8 cellular contexts compared by ENCODE assay signal in the genomic region with DNA sequence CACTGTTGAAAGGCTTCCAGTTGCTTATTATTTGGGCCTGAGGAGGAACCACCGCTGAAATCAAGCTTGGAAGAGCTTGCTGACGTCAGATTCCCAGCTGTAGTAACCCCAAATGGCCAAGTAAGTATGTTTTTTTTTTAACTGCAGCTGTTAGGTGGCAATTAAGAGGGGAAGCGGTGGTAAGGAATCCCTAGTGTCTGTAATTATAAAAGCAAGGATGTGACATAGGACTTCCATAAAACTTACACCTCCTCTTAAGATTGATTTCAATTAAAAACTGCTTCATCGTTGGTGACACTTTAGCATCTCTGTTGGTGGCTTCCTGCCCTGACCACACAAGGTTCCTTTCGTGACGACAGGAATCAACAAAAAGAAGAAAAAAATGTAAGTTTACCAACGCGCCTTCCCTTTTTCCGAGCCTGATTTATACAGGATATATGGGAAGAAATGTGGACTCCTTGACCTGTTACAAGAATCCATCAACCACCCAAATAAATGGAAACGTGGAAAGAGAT. TPM values are rescaled to one million over a fixed set of nuclear protein-coding genes. Genes with fewer than 3 reads are reported as not detected.
DNase-seq lines count a peak whose midpoint lies in the region; ATAC-seq, FAIRE-seq and TF ChIP-seq lines count a peak whose summit lies in the region.

No MANE protein-coding gene starts in this region.

- peaks cover 25% of the 10 kb centered on the region for H3K4me1 Mint-ChIP-seq in MCF 10A (ENCODE audit: insufficient read depth, unreplicated experiment)

- TF ChIP-seq POLR2A in HepG2 (IDR thresholded peaks at IDR 0.05; ENCODE audit: insufficient read depth in 1 of 2, low read depth in 2 of 2, low read length in 2 of 2) (no peak), stomach (IDR thresholded peaks at IDR 0.05) (no peak)

- H2AFZ ChIP-seq in HepG2 (ENCODE audit: low read length), result no peak overlapping the region

- H3K36me3 ChIP-seq in Panc1 (ENCODE audit: control insufficient read depth, insufficient read depth, low read length), result no peaks in the 10 kb centered on the region
- no peaks in the 10 kb centered on the region for H3K36me3 ChIP-seq in HepG2 (replicated peaks in 1 of 2; ENCODE audit: control insufficient read depth in 1 of 2, insufficient read depth in 2 of 2, low read length in 2 of 2)
- no peaks in the 10 kb centered on the region for H3K36me3 ChIP-seq in stomach

- TF ChIP-seq CTCF in Panc1 (IDR thresholded peaks at IDR 0.05) (no peak), MCF 10A (IDR thresholded peaks at IDR 0.05; ENCODE audit: unreplicated experiment) (no peak), HepG2 (CRISPR knock-in tag; IDR thresholded peaks at IDR 0.05) (no peak), stomach (IDR thresholded peaks at IDR 0.05) (no peak)

- TF ChIP-seq EP300 in HepG2 (IDR thresholded peaks at IDR 0.05; ENCODE audit: low read depth in 2 of 2, low read length in 2 of 2) (no peak), HepG2 (CRISPR knock-in tag; IDR thresholded peaks at IDR 0.05; ENCODE audit: borderline replicate concordance) (no peak), stomach (IDR thresholded peaks at IDR 0.05) (no peak)

- CTCF ChIA-PET in Panc1 (lab: Charles Lee), result no interaction called here
- CTCF ChIA-PET in MCF 10A (lab: Yijun Ruan, JAX), result interaction anchor here (1.2 kb wide), 1 partner anchor 83 kb away, joined by 5 read pairs; no protein-coding TSS in a partner anchor
- CTCF ChIA-PET in HepG2 (lab: Yijun Ruan, JAX; ENCODE audit: low intra/inter-chr PET ratio, low total read pairs), result no interaction called here

- peak overlapping the region; percentile 78 for H3K27ac ChIP-seq in Panc1 (ENCODE audit: low read length)
- peak overlapping the region; percentile 90 for H3K27ac ChIP-seq in HepG2 (ENCODE audit: extremely low read length, insufficient read depth, low read length)
- peak overlapping the region; percentile 93 to 99 (median 98) for H3K27ac ChIP-seq in stomach

- peak overlapping the region; percentile 95 for H3K9ac ChIP-seq in HepG2 (ENCODE audit: insufficient read depth, low read depth, low read length)

- WGBS in HepG2 (ENCODE audit: low lambda C conversion rate), result 2% methylated on average over 10 of the region's 10 CpGs
- 0 to 2% (median 1%) methylated on average over 10 of the region's 10 CpGs for WGBS in stomach, 5 donors

- no peak for ATAC-seq in Panc1
- ATAC-seq in HepG2, result no peak
- no peak for ATAC-seq in HG03196 (IDR thresholded peaks at IDR 0.05; ENCODE audit: unreplicated experiment)

- BruUV-seq in Panc1 (replicated peaks; lab: Mats Ljungman, UMichigan) (TSS peak; percentile 79), MCF 10A (replicated peaks; lab: Mats Ljungman, UMichigan) (TSS peak; percentile 53), HepG2 (replicated peaks; lab: Mats Ljungman, UMichigan) (TSS peak; percentile 70)

- H3K27me3 ChIP-seq in Panc1 (ENCODE audit: control insufficient read depth, insufficient read depth, low read length), result no peaks in the 10 kb centered on the region
- H3K27me3 ChIP-seq in HepG2 (ENCODE audit: control insufficient read depth in 1 of 2, insufficient read depth in 2 of 2, low read length in 2 of 2), result no peaks in the 10 kb centered on the region; a peak in 1 of 5 replicates
- H3K27me3 ChIP-seq in stomach, result no peaks in the 10 kb centered on the region

- H3K4me1 ChIP-seq in Panc1 (ENCODE audit: control insufficient read depth, insufficient read depth, low read length), result peaks cover 9% of the 10 kb centered on the region; the same call in 1 of the 2 replicates
- H3K4me1 ChIP-seq in HepG2 (ENCODE audit: insufficient read depth, low read length), result peaks cover 42% of the 10 kb centered on the region
- peaks cover 18 to 60% (median 45%) of the 10 kb centered on the region in 4 donors for H3K4me1 ChIP-seq in stomach

- DNase-seq in SKM-1 treated with dmso at 0.1 percent for 144 hours (lab: John Stamatoyannopoulos, UW; ENCODE audit: unreplicated experiment) (peak; percentile 52), SKM-1 (lab: John Stamatoyannopoulos, UW; ENCODE audit: unreplicated experiment) (no peak), Panc1 (ENCODE audit: low read depth, low spot score) (no peak), MCF 10A (ENCODE audit: unreplicated experiment) (peak; percentile 22), HepG2 (ENCODE audit: low spot score) (no peak), stomach (no peak), NK-92 (lab: John Stamatoyannopoulos, UW; ENCODE audit: unreplicated experiment) (no peak)

- peak; percentile 28 for FAIRE-seq in HepG2 (lab: Jason Lieb, UNC)

- intact Hi-C loops in Panc1 (cut with micrococcal nuclease; ENCODE audit: unreplicated experiment), result no loop called here
- intact Hi-C loops in MCF 10A (cut with micrococcal nuclease), result loop anchor here (1.0 to 5.0 kb wide), 2 partner anchors 82 to 117 kb away; no protein-coding TSS in a partner anchor
- intact Hi-C loops in HepG2 (cut with micrococcal nuclease; ENCODE audit: unreplicated experiment), result loop anchor here (5.0 to 10.0 kb wide), 2 partner anchors 97 to 980 kb away; a partner anchor contains a TSS
- intact Hi-C loops in stomach (cut with DNase I; ENCODE audit: low total_unique reads), result loop anchor here (10.0 kb wide), 1 partner anchor 80 kb away; no protein-coding TSS in a partner anchor

- H3K27ac Mint-ChIP-seq in MCF 10A (ENCODE audit: low read depth, unreplicated experiment), result peak overlapping the region; percentile 92

- H4K20me1 ChIP-seq in HepG2 (ENCODE audit: insufficient read depth, low read length), result no peaks in the 10 kb centered on the region

- TF ChIP-seq RAD21 in HepG2 (CRISPR knock-in tag; IDR thresholded peaks at IDR 0.05), result no peak

- H3K27me3 Mint-ChIP-seq in MCF 10A (ENCODE audit: insufficient read depth, unreplicated experiment), result no peaks in the 10 kb centered on the region

- no peaks in the 10 kb centered on the region for H3K36me3 Mint-ChIP-seq in MCF 10A (ENCODE audit: insufficient read depth, unreplicated experiment)

- peak overlapping the region; percentile 85 for H3K4me3 Mint-ChIP-seq in MCF 10A (ENCODE audit: unreplicated experiment)

- H3K4me2 ChIP-seq in HepG2 (ENCODE audit: low read depth, low read length), result peak overlapping the region; percentile 82

- POLR2A ChIA-PET in Panc1 (lab: Charles Lee) (interaction anchor here (0.7 kb wide), 1 partner anchor 19 kb away, joined by 4 read pairs; no protein-coding TSS in a partner anchor), MCF 10A (lab: Yijun Ruan, JAX) (interaction anchor here (0.6 to 1.9 kb wide), 8 partner anchors 10 to 699 kb away, joined by 3 to 16 read pairs (median 5); a partner anchor contains a TSS), HepG2 (lab: Yijun Ruan, JAX) (no interaction called here)

- in situ Hi-C loops in Panc1 (cut with HindIII; ENCODE audit: low pct_unique_long_range_greater_than_20kb, low sequenced_read_pairs) (no loop called here), HepG2 (cut with HindIII; ENCODE audit: extremely low pct_ligation_motif_present, low pct_unique_long_range_greater_than_20kb) (loop anchor here (5.0 kb wide), 1 partner anchor 83 kb away; no protein-coding TSS in a partner anchor)

- H3K4me3 ChIP-seq in Panc1 (ENCODE audit: low read depth in 2 of 2, low read length in 2 of 2), result peak overlapping the region; percentile 66 to 68
- H3K4me3 ChIP-seq in HepG2 (replicated peaks in 1 of 3; ENCODE audit: insufficient read depth in 1 of 3, low read depth in 2 of 3, low read length in 3 of 3), result peak overlapping the region; percentile 72 to 86 (median 81)
- peak overlapping the region; percentile 65 to 97 (median 82) for H3K4me3 ChIP-seq in stomach

- peaks cover 43% of the 10 kb centered on the region for H3K79me2 ChIP-seq in HepG2 (ENCODE audit: insufficient read depth, low read length)

- H3K9me3 ChIP-seq in Panc1 (ENCODE audit: control insufficient read depth, insufficient read depth, low read depth, low read length) (no peaks in the 10 kb centered on the region), HepG2 (ENCODE audit: low read length) (no peaks in the 10 kb centered on the region), stomach (no peaks in the 10 kb centered on the region)

- H3K9me3 Mint-ChIP-seq in MCF 10A (ENCODE audit: unreplicated experiment), result no peaks in the 10 kb centered on the region

TF ChIP-seq in HepG2, 621 proteins besides CTCF, POLR2A, EP300 and RAD21 (continues in another document):
- TF ChIP-seq TRIM24 (CRISPR knock-in tag; IDR thresholded peaks at IDR 0.05) (no peak), ZNF30 (CRISPR knock-in tag; IDR thresholded peaks at IDR 0.05) (no peak)

RNA-seq across cellular contexts. Expression of a gene that starts 0.9 kb away (rescaled TPM):
- total RNA-seq in Panc1 (2021; ENCODE audit: unreplicated experiment) (29.1 TPM), MCF 10A (2022) (28.6 and 34.0 TPM in 2 replicates), HepG2 (2016; rRNA removed; fragmentation: Illumina TruSeq; extraction: Trizol) (40.1 and 58.4 TPM in 2 replicates), stomach (100 to 1,000 TPM in 1 of 5 donors, 10 to 100 TPM in 3, 1 to 10 TPM in 1; 2.9 to 113 (median 92.5) TPM)
- polyA plus RNA-seq in Panc1 (2012; ENCODE audit: insufficient read length), result 7.2 TPM
- 124 and 130 TPM in 2 replicates for total RNA-seq in HepG2 (2016; cell fraction: cytosol; rRNA removed; fragmentation: Illumina TruSeq; extraction: Trizol; ENCODE audit: low read depth)
- total RNA-seq in HepG2 (2016; cell fraction: insoluble cytoplasmic fraction; rRNA removed; fragmentation: Illumina TruSeq; extraction: Trizol), result 37.4 and 57.3 TPM in 2 replicates
- total RNA-seq in HepG2 (2016; cell fraction: membrane; rRNA removed; fragmentation: Illumina TruSeq; extraction: Trizol), result 53.5 and 55.2 TPM in 2 replicates
- total RNA-seq in HepG2 (2016; cell fraction: nucleus; rRNA removed; fragmentation: Illumina TruSeq; extraction: Trizol), result 36.9 and 45.2 TPM in 2 replicates
- polyA plus RNA-seq in HepG2 (2011; rRNA removed) (8.4 and 11.1 TPM in 2 replicates), stomach (1 to 10 TPM; 1.3 to 8.3 (median 2.4) TPM)
- 9.0 and 9.6 TPM in 2 replicates for polyA plus RNA-seq in HepG2 (2011; cell fraction: cytosol; rRNA removed)
- 5.5 and 7.2 TPM in 2 replicates for polyA plus RNA-seq in HepG2 (2011; cell fraction: nucleus; rRNA removed)
- polyA plus RNA-seq in HepG2 (2012), result 3.1 and 3.9 TPM in 2 replicates
- 1.5 and 2.3 TPM in 2 replicates for polyA plus RNA-seq in HepG2 (2016; cell fraction: cytosol; fragmentation: Illumina TruSeq; extraction: Trizol; ENCODE audit: low read depth)
- polyA plus RNA-seq in HepG2 (2016; cell fraction: insoluble cytoplasmic fraction; fragmentation: Illumina TruSeq; extraction: Trizol; ENCODE audit: low read depth), result 6.7 and 8.9 TPM in 2 replicates
- 3.9 and 4.1 TPM in 2 replicates for polyA plus RNA-seq in HepG2 (2016; cell fraction: membrane; fragmentation: Illumina TruSeq; extraction: Trizol; ENCODE audit: low read depth)
- 13.1 and 16.3 TPM in 2 replicates for polyA plus RNA-seq in HepG2 (2016; cell fraction: nucleus; fragmentation: Illumina TruSeq; extraction: Trizol; ENCODE audit: insufficient read depth, low read depth)
- 7.8 and 39.4 TPM in 2 replicates for polyA minus RNA-seq in HepG2 (2011; rRNA and poly(A)+ RNA removed; ENCODE audit: low replicate concordance)
- 31.9 and 37.6 TPM in 2 replicates for polyA minus RNA-seq in HepG2 (2011; cell fraction: cytosol; rRNA and poly(A)+ RNA removed)
- polyA minus RNA-seq in HepG2 (2011; cell fraction: nucleus; rRNA and poly(A)+ RNA removed), result 16.4 and 18.5 TPM in 2 replicates

Comparison
In these comparisons a context has a peak if more than half of its experiments do, and no peak if none do; other contexts are left out.
1. DNase-seq: peak in SKM-1 treated with dmso at 0.1 percent for 144 hours (single experiment) and MCF 10A (single experiment); none in SKM-1 (single experiment), Panc1 (single experiment), HepG2 (single experiment), stomach (single experiment) and NK-92 (single experiment).
2. Peak in every context shown above with its lines, with median percentiles within 50 percentile points of each other: H3K27ac ChIP-seq and H3K4me3 ChIP-seq.